21 cellular contexts compared by ENCODE assay signal in the genomic region with DNA sequence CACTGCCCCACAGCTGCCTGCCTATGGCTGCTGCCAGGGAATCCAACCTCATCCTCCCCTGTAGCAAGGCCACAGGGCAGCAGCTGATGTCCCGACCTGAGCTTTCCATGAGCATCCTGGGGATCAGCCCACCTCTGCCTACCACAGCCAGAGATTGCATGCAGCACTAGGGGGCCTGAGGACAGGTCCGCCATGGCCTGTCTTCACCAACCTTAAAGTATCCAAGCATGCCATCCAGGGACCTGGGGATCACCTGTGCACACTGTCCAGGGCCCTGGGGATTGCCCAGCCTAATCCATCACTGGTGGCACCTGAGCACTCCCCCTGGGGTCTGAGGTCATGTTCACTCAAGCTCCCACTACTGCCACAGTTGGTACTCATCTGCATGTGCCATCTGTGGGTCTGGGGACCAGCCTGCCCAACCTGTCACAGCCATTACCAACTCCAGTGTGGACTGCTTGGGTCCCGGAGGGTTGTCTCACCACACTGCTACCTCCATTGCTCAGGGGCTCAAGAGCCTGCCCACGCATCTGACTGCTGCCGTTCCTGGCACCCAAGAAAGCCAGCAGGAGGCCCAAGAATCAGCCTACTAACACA. TPM values are rescaled to one million over a fixed set of nuclear protein-coding genes. Genes with fewer than 3 reads are reported as not detected.
A peak's percentile ranks its signal among the peaks of the same experiment; 100 is the strongest.
DNase-seq lines count a peak whose midpoint lies in the region; ATAC-seq, FAIRE-seq and TF ChIP-seq lines count a peak whose summit lies in the region.
"Had no signal": no experiment of that assay in that cellular context is flagged by ENCODE, and none has a peak within 500 bp of the region (broad histone marks: within the 10 kb centered on the region; RNA-seq: fewer than 3 reads in every experiment).

No MANE protein-coding gene starts in this region.

- H3K27ac ChIP-seq in aorta (ENCODE audit: low read depth in 1 of 2, low read length in 2 of 2), result no peak overlapping the region

- H3K36me3 ChIP-seq in bronchial epithelial cell (ENCODE audit: control insufficient read depth, insufficient read depth, low read length), result no peaks in the 10 kb centered on the region
- H3K36me3 ChIP-seq in aorta (ENCODE audit: control insufficient read depth in 1 of 2, insufficient read depth in 2 of 2, low read length in 1 of 2), result no peaks in the 10 kb centered on the region
- H3K36me3 ChIP-seq: BE2C had no signal

- intact Hi-C loops in posterior vena cava (cut with DNase I), result no loop called here
- intact Hi-C loops in aorta (cut with DNase I), result no loop called here

- TF ChIP-seq CTCF in bronchial epithelial cell (IDR thresholded peaks at IDR 0.05; ENCODE audit: insufficient read depth, low read length, severe bottlenecking), result no peak

- no peaks in the 10 kb centered on the region for H3K27me3 ChIP-seq in bronchial epithelial cell (ENCODE audit: control insufficient read depth, insufficient read depth, low read length)
- H3K27me3 ChIP-seq in aorta (ENCODE audit: control insufficient read depth in 1 of 2, insufficient read depth in 2 of 2, low read length in 1 of 2), result no peaks in the 10 kb centered on the region

- H3K4me1 ChIP-seq in aorta (ENCODE audit: control insufficient read depth in 1 of 2, insufficient read depth in 2 of 2, low read length in 2 of 2), result no peaks in the 10 kb centered on the region
- H3K4me1 ChIP-seq: BE2C, Caco-2 had no signal

- ATAC-seq in aorta (ENCODE audit: low FRiP score), result peak; percentile 54
- ATAC-seq: GM12878 had no signal

- no peak for DNase-seq in bronchial epithelial cell (ENCODE audit: low read depth)
- DNase-seq in mesenteric fat pad (ENCODE audit: low spot score), result peak; percentile 76
- peak; percentile 32 for DNase-seq in posterior vena cava (ENCODE audit: low spot score)
- DNase-seq in aorta, result no peak
- no peak for DNase-seq in NCI-H1436 treated with DMSO at 0.1 percent for 48 hours (lab: John Stamatoyannopoulos, UW)
- no peak for DNase-seq in NCI-H82 treated with DMSO at 0.1 percent for 48 hours (lab: John Stamatoyannopoulos, UW; ENCODE audit: unreplicated experiment)
- DNase-seq in stimulated activated CD8-positive, alpha-beta memory T cell treated with anti-CD3 and anti-CD28 coated beads, Interleukin-4, amount 100 ng/mL, for 48 hours, result no peak
- DNase-seq: ACHN; BE2C; C1 segment of cervical spinal cord; Caco-2; CD4-positive, CD25-positive, alpha-beta regulatory T cell; CD8-positive, alpha-beta memory T cell; DMS153; DMS79 treated with DMSO at 0.1 percent for 48 hours; GF-D8; GOT3; H9; IMR-90 had no signal

- WGBS in aorta, 2 donors, result 92% methylated on average over 5 of the region's 5 CpGs

- no peaks in the 10 kb centered on the region for H3K9me3 ChIP-seq in aorta (ENCODE audit: control insufficient read depth, low read length)
- H3K9me3 ChIP-seq: BE2C, Caco-2 had no signal

- peak; percentile 88 for FAIRE-seq in bronchial epithelial cell (lab: Jason Lieb, UNC)
- FAIRE-seq: GM12878, HTR-8/SVneo had no signal

- H3K4me3 ChIP-seq in bronchial epithelial cell (ENCODE audit: low read depth, low read length), result no peak overlapping the region
- no peak overlapping the region for H3K4me3 ChIP-seq in aorta (ENCODE audit: low read length in 2 of 2)
- H3K4me3 ChIP-seq: GM12878 had no signal

RNA-seq across cellular contexts. Expression of a gene that starts 53.0 kb away (rescaled TPM):
- total RNA-seq in bronchial epithelial cell (79.5 and 88.1 TPM in 2 replicates), mesenteric fat pad (18.4 TPM), posterior vena cava (10 to 100 TPM; 56.3 to 62.9 TPM), aorta (10 to 100 TPM; 39.3 to 45.6 TPM)
- polyA plus RNA-seq in aorta, result 10 to 100 TPM; 12.0 to 63.3 TPM
- total RNA-seq: GM12878 had no signal
- polyA plus RNA-seq: GM12878 had no signal

Comparison
In these comparisons a context has a peak if more than half of its experiments do, and no peak if none do; other contexts are left out.
1. DNase-seq: peak in mesenteric fat pad (single experiment) and posterior vena cava (single experiment); none in bronchial epithelial cell (single experiment), aorta (0 of 2), NCI-H1436 treated with DMSO at 0.1 percent for 48 hours (single experiment), NCI-H82 treated with DMSO at 0.1 percent for 48 hours (single experiment) and stimulated activated CD8-positive, alpha-beta memory T cell treated with anti-CD3 and anti-CD28 coated beads, Interleukin-4, amount 100 ng/mL, for 48 hours (single experiment).